Comparison of ENCODE assay signal across 8 cellular contexts in genomic region chr18:80109676-80110078, GRCh38. TPM values are rescaled to one million over a fixed set of nuclear protein-coding genes. Genes with fewer than 3 reads are reported as not detected.
DNase-seq lines count a peak whose midpoint lies in the region; ATAC-seq lines count a peak whose summit lies in the region.

No MANE protein-coding gene starts in this region.

- H3K9me3 ChIP-seq in KOPT-K1 (ENCODE audit: insufficient read depth, low read length, poor library complexity, severe bottlenecking): no peaks in the 10 kb centered on the region

- no peaks in the 10 kb centered on the region; the same call in 1 of the 2 replicates for H3K36me3 ChIP-seq in KOPT-K1 (ENCODE audit: insufficient read depth, low read length)

- POLR2A ChIA-PET in activated CD4-positive, alpha-beta T cell treated with anti-CD3 and anti-CD28 coated beads, Interleukin-2, amount 10 ng/mL, durations not matched to agents 7 days and 5 days (lab: Charles Lee): no interaction called here

- no peaks in the 10 kb centered on the region for H3K27me3 Mint-ChIP-seq in activated CD4-positive, alpha-beta T cell treated with anti-CD3 and anti-CD28 coated beads, Interleukin-2, amount 10 ng/mL, durations not matched to agents 7 days and 5 days
- H3K27me3 Mint-ChIP-seq in natural killer cell treated with Interleukin-12 subunit alpha and Interleukin-12 subunit beta and Interleukin-15 and Interleukin-18, amount 100 ng/mL, for 72 hours: no peaks in the 10 kb centered on the region

- peak; percentile 15 for ATAC-seq in GM21576 (IDR thresholded peaks at IDR 0.05; ENCODE audit: unreplicated experiment)
- ATAC-seq in natural killer cell treated with Interleukin-12 subunit alpha and Interleukin-12 subunit beta and Interleukin-15 and Interleukin-18, amount 100 ng/mL, for 72 hours: peak; percentile 52 to 59

- no peaks in the 10 kb centered on the region for H3K9me3 Mint-ChIP-seq in activated CD4-positive, alpha-beta T cell treated with anti-CD3 and anti-CD28 coated beads, Interleukin-2, amount 10 ng/mL, durations not matched to agents 7 days and 5 days
- no peaks in the 10 kb centered on the region for H3K9me3 Mint-ChIP-seq in natural killer cell treated with Interleukin-12 subunit alpha and Interleukin-12 subunit beta and Interleukin-15 and Interleukin-18, amount 100 ng/mL, for 72 hours

- peak overlapping the region; percentile 53 for H3K27ac ChIP-seq in KOPT-K1 (ENCODE audit: low read depth, low read length, poor library complexity, severe bottlenecking)

- H3K4me1 Mint-ChIP-seq in activated CD4-positive, alpha-beta T cell treated with anti-CD3 and anti-CD28 coated beads, Interleukin-2, amount 10 ng/mL, durations not matched to agents 7 days and 5 days: peaks cover 30% of the 10 kb centered on the region
- peaks cover 24 to 25% of the 10 kb centered on the region in 2 donors for H3K4me1 Mint-ChIP-seq in natural killer cell treated with Interleukin-12 subunit alpha and Interleukin-12 subunit beta and Interleukin-15 and Interleukin-18, amount 100 ng/mL, for 72 hours (ENCODE audit: low read depth in 2 of 2)

- CTCF ChIA-PET in activated CD4-positive, alpha-beta T cell treated with anti-CD3 and anti-CD28 coated beads, Interleukin-2, amount 10 ng/mL, durations not matched to agents 7 days and 5 days (lab: Charles Lee): interaction anchor here (0.7 kb wide), 1 partner anchor 726 kb away, joined by 4 read pairs; no protein-coding TSS in a partner anchor

- H3K27ac Mint-ChIP-seq in activated CD4-positive, alpha-beta T cell treated with anti-CD3 and anti-CD28 coated beads, Interleukin-2, amount 10 ng/mL, durations not matched to agents 7 days and 5 days: peak overlapping the region; percentile 92
- peak overlapping the region; percentile 1 to 28 for H3K27ac Mint-ChIP-seq in natural killer cell treated with Interleukin-12 subunit alpha and Interleukin-12 subunit beta and Interleukin-15 and Interleukin-18, amount 100 ng/mL, for 72 hours

- H3K36me3 Mint-ChIP-seq in activated CD4-positive, alpha-beta T cell treated with anti-CD3 and anti-CD28 coated beads, Interleukin-2, amount 10 ng/mL, durations not matched to agents 7 days and 5 days (ENCODE audit: low read depth): peaks cover 3% of the 10 kb centered on the region
- H3K36me3 Mint-ChIP-seq in natural killer cell treated with Interleukin-12 subunit alpha and Interleukin-12 subunit beta and Interleukin-15 and Interleukin-18, amount 100 ng/mL, for 72 hours: peaks cover 5% of the 10 kb centered on the region

- DNase-seq in NK-92 treated with Interleukin-12 subunit alpha and Interleukin-12 subunit beta, amount 100 ng/mL, for 24 hours (lab: John Stamatoyannopoulos, UW): peak; percentile 32
- DNase-seq in NK-92 (lab: John Stamatoyannopoulos, UW; ENCODE audit: unreplicated experiment) (no peak), fibroblast of gingiva (ENCODE audit: low read depth) (peak; percentile 27)
- peak; percentile 41 for DNase-seq in activated CD4-positive, alpha-beta T cell treated with anti-CD3 and anti-CD28 coated beads, Interleukin-2, amount 10 ng/mL, durations not matched to agents 7 days and 5 days
- no peak for DNase-seq in natural killer cell treated with Interleukin-12 subunit alpha and Interleukin-12 subunit beta and Interleukin-15 and Interleukin-18, amount 100 ng/mL, for 72 hours (ENCODE audit: low spot score)
- DNase-seq in effector CD4-positive, alpha-beta T cell: no peak

- peak overlapping the region; percentile 76 for H3K4me3 Mint-ChIP-seq in activated CD4-positive, alpha-beta T cell treated with anti-CD3 and anti-CD28 coated beads, Interleukin-2, amount 10 ng/mL, durations not matched to agents 7 days and 5 days
- peak overlapping the region; percentile 74 for H3K4me3 Mint-ChIP-seq in natural killer cell treated with Interleukin-12 subunit alpha and Interleukin-12 subunit beta and Interleukin-15 and Interleukin-18, amount 100 ng/mL, for 72 hours

RNA-seq across cellular contexts. Expression of gene ADNP2, which starts 0.6 kb away (rescaled TPM):
- total RNA-seq in activated CD4-positive, alpha-beta T cell treated with anti-CD3 and anti-CD28 coated beads, Interleukin-2, amount 10 ng/mL, durations not matched to agents 7 days and 5 days: 10 to 100 TPM; 19.4 to 20.3 TPM
- total RNA-seq in natural killer cell treated with Interleukin-12 subunit alpha and Interleukin-12 subunit beta and Interleukin-15 and Interleukin-18, amount 100 ng/mL, for 72 hours: 10 to 100 TPM; 23.1 to 28.8 TPM

Comparison
In these comparisons a context has a peak if more than half of its experiments do, and no peak if none do; other contexts are left out.
1. DNase-seq: peak in NK-92 treated with Interleukin-12 subunit alpha and Interleukin-12 subunit beta, amount 100 ng/mL, for 24 hours (single experiment), activated CD4-positive, alpha-beta T cell treated with anti-CD3 and anti-CD28 coated beads, Interleukin-2, amount 10 ng/mL, durations not matched to agents 7 days and 5 days (single experiment) and fibroblast of gingiva (single experiment); none in NK-92 (single experiment), natural killer cell treated with Interleukin-12 subunit alpha and Interleukin-12 subunit beta and Interleukin-15 and Interleukin-18, amount 100 ng/mL, for 72 hours (single experiment) and effector CD4-positive, alpha-beta T cell (single experiment).